10 cellular contexts compared by ENCODE assay signal in genomic region chr3:56790016-56790950, GRCh38. TPM values are rescaled to one million over a fixed set of nuclear protein-coding genes. Genes with fewer than 3 reads are reported as not detected.
DNase-seq lines count a peak whose midpoint lies in the region; ATAC-seq and TF ChIP-seq lines count a peak whose summit lies in the region.
"Had no signal": no experiment of that assay in that cellular context is flagged by ENCODE, and none has a peak within 500 bp of the region (broad histone marks: within the 10 kb centered on the region; RNA-seq: fewer than 3 reads in every experiment).

No MANE protein-coding gene starts in this region.

- no peak for TF ChIP-seq EP300 in esophagus muscularis mucosa (IDR thresholded peaks at IDR 0.05)

- peak overlapping the region; percentile 3; the same call in 1 of the 2 replicates for H3K27ac ChIP-seq in HL-60 (replicated peaks)
- peak overlapping the region; percentile 49 for H3K27ac ChIP-seq in smooth muscle cell (ENCODE audit: low read depth)
- H3K27ac ChIP-seq in esophagus muscularis mucosa (replicated peaks in 1 of 4), result peak overlapping the region in 1 of 4 donors; percentile 2

- no peaks in the 10 kb centered on the region for H3K36me3 ChIP-seq in smooth muscle cell (ENCODE audit: low read depth)
- H3K36me3 ChIP-seq in esophagus muscularis mucosa, result no peaks in the 10 kb centered on the region

- TF ChIP-seq CTCF in HL-60 (IDR thresholded peaks at IDR 0.05; ENCODE audit: insufficient read depth, low read length) (no peak), smooth muscle cell (IDR thresholded peaks at IDR 0.05; ENCODE audit: borderline replicate concordance, insufficient read depth, poor library complexity, severe bottlenecking) (no peak), esophagus muscularis mucosa (IDR thresholded peaks at IDR 0.05) (no peak)

- no peaks in the 10 kb centered on the region for H3K9me3 Mint-ChIP-seq in effector memory CD8-positive, alpha-beta T cell

- H3K4me2 ChIP-seq in smooth muscle cell, result peak overlapping the region; percentile 62

- H3K4me3 Mint-ChIP-seq in effector memory CD8-positive, alpha-beta T cell, result peak overlapping the region; percentile 56 to 75

- H3K4me3 ChIP-seq in HL-60 (replicated peaks; ENCODE audit: insufficient read depth, low read length) (no peak overlapping the region), smooth muscle cell (no peak overlapping the region), esophagus muscularis mucosa (no peak overlapping the region)

- peaks cover 50% of the 10 kb centered on the region for H3K36me3 Mint-ChIP-seq in effector memory CD8-positive, alpha-beta T cell (ENCODE audit: insufficient read depth)

- H3K27ac Mint-ChIP-seq in effector memory CD8-positive, alpha-beta T cell, result peak overlapping the region; percentile 78 to 97

- H3K9me3 ChIP-seq in smooth muscle cell (replicated peaks; ENCODE audit: low read depth) (no peaks in the 10 kb centered on the region), esophagus muscularis mucosa (no peaks in the 10 kb centered on the region)

- no peak overlapping the region for H3K9ac ChIP-seq in smooth muscle cell (ENCODE audit: low read depth)

- no peak for TF ChIP-seq POLR2A in esophagus muscularis mucosa (IDR thresholded peaks at IDR 0.05; ENCODE audit: low read depth)

- H4K20me1 ChIP-seq in smooth muscle cell (ENCODE audit: low read depth), result peaks cover 100% of the 10 kb centered on the region

- WGBS in smooth muscle cell (ENCODE audit: low lambda C conversion rate), result 89% methylated on average over 7 of the region's 7 CpGs
- 76% methylated on average over 7 of the region's 7 CpGs for WGBS in esophagus muscularis mucosa

- ATAC-seq in effector memory CD8-positive, alpha-beta T cell (replicated peaks), result peak; percentile 77

- peaks cover 26% of the 10 kb centered on the region for H3F3A ChIP-seq in smooth muscle cell (ENCODE audit: low read depth)

- H3K27me3 Mint-ChIP-seq in effector memory CD8-positive, alpha-beta T cell, result no peaks in the 10 kb centered on the region

- H3K4me1 Mint-ChIP-seq in effector memory CD8-positive, alpha-beta T cell (ENCODE audit: low read depth in 2 of 2), result peaks cover 66 to 86% of the 10 kb centered on the region in 2 donors

- intact Hi-C loops in esophagus muscularis mucosa (cut with DNase I), result no loop called here

- peaks cover 100% of the 10 kb centered on the region for H3K79me2 ChIP-seq in smooth muscle cell (ENCODE audit: low read depth)

- no peaks in the 10 kb centered on the region for H3K4me1 ChIP-seq in smooth muscle cell (ENCODE audit: low read depth)
- H3K4me1 ChIP-seq in esophagus muscularis mucosa, result peaks cover 42 to 64% (median 45%) of the 10 kb centered on the region in 4 donors

- H2AFZ ChIP-seq in smooth muscle cell (ENCODE audit: low read depth), result no peak overlapping the region

- H3K27me3 ChIP-seq in HL-60 (ENCODE audit: insufficient read depth, poor library complexity, severe bottlenecking), result no peaks in the 10 kb centered on the region
- H3K27me3 ChIP-seq in smooth muscle cell (ENCODE audit: low read depth), result no peaks in the 10 kb centered on the region
- no peaks in the 10 kb centered on the region for H3K27me3 ChIP-seq in esophagus muscularis mucosa

- peak in 1 of 2 experiments; percentile 33 for DNase-seq in HL-60 (ENCODE audit: low read depth in 1 of 2, low spot score in 1 of 2)
- peak; percentile 72 for DNase-seq in SKM-1 treated with dmso at 0.1 percent for 144 hours (lab: John Stamatoyannopoulos, UW; ENCODE audit: unreplicated experiment)
- peak in 1 of 3 experiments; percentile 38 for DNase-seq in effector memory CD8-positive, alpha-beta T cell
- no peak for DNase-seq in smooth muscle cell (lab: John Stamatoyannopoulos, UW; ENCODE audit: unreplicated experiment)
- no peak for DNase-seq in esophagus muscularis mucosa (ENCODE audit: extremely low spot score)
- no peak for DNase-seq in LoVo (ENCODE audit: low spot score)
- DNase-seq in NK-92 treated with Interleukin-12 subunit alpha and Interleukin-12 subunit beta, amount 100 ng/mL, for 24 hours (lab: John Stamatoyannopoulos, UW), result no peak
- DNase-seq: activated effector memory CD4-positive, alpha-beta T cell treated with anti-CD3 and anti-CD28 coated beads, Interleukin-2, amount 50 U/mL, for 16 hours; NCI-H2107; occipital lobe had no signal

RNA-seq across cellular contexts. Expression of gene ARHGEF3, which starts 11.5 kb away (rescaled TPM):
- total RNA-seq in smooth muscle cell (131 and 139 TPM in 2 replicates), esophagus muscularis mucosa (10 to 100 TPM in 3 of 4 donors, 1 to 10 TPM in 1; 9.0 to 14.7 (median 11.7) TPM)
- 90.5 and 137 TPM in 2 replicates for polyA plus RNA-seq in smooth muscle cell
